7 cellular contexts compared by ENCODE assay signal in genomic region chr16:56682703-56683397, GRCh38. TPM values are rescaled to one million over a fixed set of nuclear protein-coding genes. Genes with fewer than 3 reads are reported as not detected.
DNase-seq lines count a peak whose midpoint lies in the region; ATAC-seq and TF ChIP-seq lines count a peak whose summit lies in the region.

No MANE protein-coding gene starts in this region.

- H3K27ac Mint-ChIP-seq in chondrocyte (ENCODE audit: unreplicated experiment), result no peak overlapping the region
- peak overlapping the region; percentile 89 to 99 (median 95) for H3K27ac Mint-ChIP-seq in naive thymus-derived CD4-positive, alpha-beta T cell

- peak; percentile 5 for ATAC-seq in GM19463 (IDR thresholded peaks at IDR 0.05; ENCODE audit: unreplicated experiment)
- ATAC-seq in naive thymus-derived CD4-positive, alpha-beta T cell, result no peak
- no peak for ATAC-seq in esophagus mucosa
- ATAC-seq in GM18502 (IDR thresholded peaks at IDR 0.05; ENCODE audit: poor library complexity, unreplicated experiment), result no peak

- peak overlapping the region; percentile 88 for H3K9ac ChIP-seq in Loucy (ENCODE audit: low read depth, low read length, poor library complexity, severe bottlenecking)

- H3K4me2 ChIP-seq in Loucy (ENCODE audit: low read depth, low read length, poor library complexity, severe bottlenecking), result peak overlapping the region; percentile 90

- H3K9me3 Mint-ChIP-seq in chondrocyte (ENCODE audit: low read depth), result peaks cover 11% of the 10 kb centered on the region
- H3K9me3 Mint-ChIP-seq in naive thymus-derived CD4-positive, alpha-beta T cell, result peaks cover 0 to 11% (median 4%) of the 10 kb centered on the region in 11 donors

- H3K4me3 Mint-ChIP-seq in chondrocyte (ENCODE audit: unreplicated experiment), result peak overlapping the region; percentile 85
- H3K4me3 Mint-ChIP-seq in naive thymus-derived CD4-positive, alpha-beta T cell, result peak overlapping the region; percentile 86 to 99 (median 96)

- H3K27ac ChIP-seq in naive thymus-derived CD4-positive, alpha-beta T cell (ENCODE audit: low read depth, low read length), result peak overlapping the region; percentile 81

- H3K9me2 ChIP-seq in Loucy (replicated peaks; ENCODE audit: low read depth, low read length), result no peaks in the 10 kb centered on the region

- H3F3A ChIP-seq in Loucy (ENCODE audit: low read depth), result no peaks in the 10 kb centered on the region

- peaks cover 30% of the 10 kb centered on the region for H3K4me1 Mint-ChIP-seq in chondrocyte (ENCODE audit: low read depth)
- peaks cover 0 to 28% (median 25%) of the 10 kb centered on the region in 7 donors for H3K4me1 Mint-ChIP-seq in naive thymus-derived CD4-positive, alpha-beta T cell

- H2AFZ ChIP-seq in Loucy (ENCODE audit: low read length), result peak overlapping the region; percentile 95

- CTCF ChIA-PET in naive thymus-derived CD4-positive, alpha-beta T cell (lab: Charles Lee), result interaction anchor here (0.5 to 4.0 kb wide), 5 partner anchors 9 to 350 kb away, joined by 3 to 31 read pairs (median 3); no protein-coding TSS in a partner anchor

- H3K36me3 ChIP-seq in Loucy (ENCODE audit: insufficient read depth, low read length), result no peaks in the 10 kb centered on the region
- H3K36me3 ChIP-seq in naive thymus-derived CD4-positive, alpha-beta T cell (ENCODE audit: control insufficient read depth in 2 of 3, insufficient read depth in 3 of 3, low read length in 3 of 3), result no peaks in the 10 kb centered on the region

- H4K20me1 ChIP-seq in Loucy (ENCODE audit: insufficient read depth, low read length, poor library complexity, severe bottlenecking), result no peaks in the 10 kb centered on the region

- peaks cover 10% of the 10 kb centered on the region for H3K4me1 ChIP-seq in Loucy (ENCODE audit: insufficient read depth, low read length, poor library complexity, severe bottlenecking)
- H3K4me1 ChIP-seq in naive thymus-derived CD4-positive, alpha-beta T cell (ENCODE audit: control insufficient read depth in 2 of 2, insufficient read depth in 2 of 2, low read length in 2 of 2), result peaks cover 13 to 15% of the 10 kb centered on the region in 2 donors

- no peaks in the 10 kb centered on the region for H3K27me3 ChIP-seq in Loucy (ENCODE audit: insufficient read depth, low read length, poor library complexity, severe bottlenecking)
- H3K27me3 ChIP-seq in naive thymus-derived CD4-positive, alpha-beta T cell (ENCODE audit: control insufficient read depth in 2 of 2, insufficient read depth in 2 of 2, low read length in 2 of 2), result no peaks in the 10 kb centered on the region

- peaks cover 5% of the 10 kb centered on the region; the same call in 1 of the 2 replicates for H3K79me2 ChIP-seq in Loucy (ENCODE audit: insufficient read depth, low read length)

- POLR2A ChIA-PET in naive thymus-derived CD4-positive, alpha-beta T cell (lab: Charles Lee), result interaction anchor here (0.6 to 3.0 kb wide), 18 partner anchors 11 to 165 kb away, joined by 3 to 19 read pairs (median 6); partner anchors contain the start of genes MT1F, MT1G and MT2A

- no peak for TF ChIP-seq CTCF in Loucy (conservative IDR thresholded peaks at IDR 0.05; ENCODE audit: low read length)
- TF ChIP-seq CTCF in chondrocyte (IDR thresholded peaks at IDR 0.05), result no peak

- no peaks in the 10 kb centered on the region for H3K9me3 ChIP-seq in Loucy (ENCODE audit: insufficient read depth, low read depth, low read length)
- no peaks in the 10 kb centered on the region for H3K9me3 ChIP-seq in naive thymus-derived CD4-positive, alpha-beta T cell (ENCODE audit: control insufficient read depth in 2 of 3, low read length in 3 of 3)

- no peak for DNase-seq in chondrocyte (ENCODE audit: low spot score)
- no peak for DNase-seq in naive thymus-derived CD4-positive, alpha-beta T cell
- no peak for DNase-seq in activated gamma-delta T cell (lab: John Stamatoyannopoulos, UW)

- H3K4me3 ChIP-seq in Loucy (ENCODE audit: low read length, poor library complexity, severe bottlenecking), result peak overlapping the region; percentile 79
- peak overlapping the region; percentile 93 for H3K4me3 ChIP-seq in naive thymus-derived CD4-positive, alpha-beta T cell (ENCODE audit: low read length)

- H3K27me3 Mint-ChIP-seq in chondrocyte (ENCODE audit: low read depth), result no peaks in the 10 kb centered on the region
- H3K27me3 Mint-ChIP-seq in naive thymus-derived CD4-positive, alpha-beta T cell, result peaks cover 0 to 5% (median 0%) of the 10 kb centered on the region in 5 donors

- intact Hi-C loops in naive thymus-derived CD4-positive, alpha-beta T cell (cut with micrococcal nuclease), result loop anchor here (1.0 to 5.0 kb wide), 15 partner anchors 9 to 1052 kb away; partner anchors contain the start of genes MT1F (in 2 of the 2), MT2A (in 2 of the 2), HERPUD1 (in 1 of the 2) and KATNB1 (in 1 of the 2)

- H3K36me3 Mint-ChIP-seq in chondrocyte (ENCODE audit: low read depth), result peaks cover 7% of the 10 kb centered on the region
- H3K36me3 Mint-ChIP-seq in naive thymus-derived CD4-positive, alpha-beta T cell, result peaks cover 0 to 17% (median 11%) of the 10 kb centered on the region in 5 donors

RNA-seq across cellular contexts. Expression of gene MT1X, which starts 0.6 kb away (rescaled TPM):
- total RNA-seq in chondrocyte, result 36.6 to 136 TPM (median 44.7 TPM) in 3 replicates
- total RNA-seq in naive thymus-derived CD4-positive, alpha-beta T cell, result 10 to 100 TPM; 15.0 to 70.7 (median 25.9) TPM
- 100 to 1,000 TPM; 133 to 157 TPM for polyA plus RNA-seq in naive thymus-derived CD4-positive, alpha-beta T cell
- 603 TPM for total RNA-seq in esophagus mucosa

RNA-seq across cellular contexts. Expression of gene MT1H, which starts 13.2 kb away (rescaled TPM):
- total RNA-seq in chondrocyte, result not detected in 3 replicates
- total RNA-seq in naive thymus-derived CD4-positive, alpha-beta T cell, result 1 to 10 TPM in 1 of 5 experiments, not detected in 4; 1.6 TPM
- polyA plus RNA-seq in naive thymus-derived CD4-positive, alpha-beta T cell, result not detected
- total RNA-seq in esophagus mucosa, result 5.0 TPM

RNA-seq across cellular contexts. Expression of gene MT1G, which starts 15.0 kb away (rescaled TPM):
- total RNA-seq in chondrocyte, result 1.1 TPM in 2 of 3 replicates, not detected in the other
- 10 to 100 TPM in 1 of 5 experiments, 1 to 10 TPM in 1, not detected in 3; 1.2 to 36.1 TPM for total RNA-seq in naive thymus-derived CD4-positive, alpha-beta T cell
- not detected for polyA plus RNA-seq in naive thymus-derived CD4-positive, alpha-beta T cell
- total RNA-seq in esophagus mucosa, result 26.3 TPM

RNA-seq across cellular contexts. Expression of gene MT1F, which starts 25.1 kb away (rescaled TPM):
- total RNA-seq in chondrocyte, result 2.6 to 5.8 TPM (median 4.4 TPM) in 3 replicates
- 10 to 100 TPM in 1 of 5 experiments, 1 to 10 TPM in 4; 5.6 to 20.6 (median 8.7) TPM for total RNA-seq in naive thymus-derived CD4-positive, alpha-beta T cell
- polyA plus RNA-seq in naive thymus-derived CD4-positive, alpha-beta T cell, result 10 to 100 TPM; 22.1 to 42.4 TPM
- total RNA-seq in esophagus mucosa, result 3.7 TPM

RNA-seq across cellular contexts. Expression of gene MT1B, which starts 31.2 kb away (rescaled TPM):
- total RNA-seq in chondrocyte (not detected in 3 replicates), esophagus mucosa (not detected)
- total RNA-seq in naive thymus-derived CD4-positive, alpha-beta T cell, result not detected
- polyA plus RNA-seq in naive thymus-derived CD4-positive, alpha-beta T cell, result not detected
